In genomic region chr14:28661171-28661772, GRCh38 we compare ENCODE assay signal across 13 cellular contexts.
DNase-seq lines count a peak whose midpoint lies in the region; ATAC-seq and TF ChIP-seq lines count a peak whose summit lies in the region.
"Had no signal": no experiment of that assay in that cellular context is flagged by ENCODE, and none has a peak within 500 bp of the region (broad histone marks: within the 10 kb centered on the region; RNA-seq: fewer than 3 reads in every experiment).

No MANE protein-coding gene starts in this region.

- H3K27ac ChIP-seq in breast epithelium (no peak overlapping the region), esophagus muscularis mucosa (replicated peaks in 1 of 4) (no peak overlapping the region)
- H3K27ac ChIP-seq: vagina had no signal

- TF ChIP-seq EP300 in esophagus muscularis mucosa (IDR thresholded peaks at IDR 0.05): no peak

- no peaks in the 10 kb centered on the region for H3K4me1 ChIP-seq in breast epithelium
- peaks cover 17% of the 10 kb centered on the region for H3K4me1 ChIP-seq in iPS-15b (ENCODE audit: control insufficient read depth, insufficient read depth, low read length)
- H3K4me1 ChIP-seq in esophagus muscularis mucosa: no peaks in the 10 kb centered on the region
- H3K4me1 ChIP-seq: vagina had no signal

- H3K4me1 Mint-ChIP-seq in MCF 10A (ENCODE audit: insufficient read depth, unreplicated experiment): peaks cover 24% of the 10 kb centered on the region
- H3K4me1 Mint-ChIP-seq in type B pancreatic cell (ENCODE audit: unreplicated experiment): no peaks in the 10 kb centered on the region
- H3K4me1 Mint-ChIP-seq in effector memory CD8-positive, alpha-beta T cell (ENCODE audit: low read depth in 2 of 2): no peaks in the 10 kb centered on the region
- H3K4me1 Mint-ChIP-seq: brain had no signal

- no peak overlapping the region for H3K4me3 Mint-ChIP-seq in MCF 10A (ENCODE audit: unreplicated experiment)
- H3K4me3 Mint-ChIP-seq in type B pancreatic cell: no peak overlapping the region
- H3K4me3 Mint-ChIP-seq in effector memory CD8-positive, alpha-beta T cell: no peak overlapping the region
- H3K4me3 Mint-ChIP-seq: brain had no signal

- H3K27ac Mint-ChIP-seq in MCF 10A (ENCODE audit: low read depth, unreplicated experiment): peak overlapping the region; percentile 81
- peak overlapping the region; percentile 64 for H3K27ac Mint-ChIP-seq in type B pancreatic cell
- H3K27ac Mint-ChIP-seq in effector memory CD8-positive, alpha-beta T cell: no peak overlapping the region
- H3K27ac Mint-ChIP-seq: brain had no signal

- DNase-seq in MCF 10A (ENCODE audit: unreplicated experiment) (peak; percentile 55), breast epithelium (ENCODE audit: low spot score in 2 of 2) (no peak), astrocyte of the hippocampus (ENCODE audit: low read depth, low spot score) (peak; percentile 96), type B pancreatic cell (ENCODE audit: extremely low spot score, unreplicated experiment) (no peak), esophagus muscularis mucosa (ENCODE audit: extremely low spot score) (no peak)
- no peak for DNase-seq in effector memory CD8-positive, alpha-beta T cell
- DNase-seq: GDM1, NCI-H187 treated with DMSO at 0.1 percent for 48 hours had no signal

- H3K36me3 ChIP-seq in breast epithelium (no peaks in the 10 kb centered on the region), iPS-15b (ENCODE audit: control insufficient read depth, insufficient read depth, low read length) (no peaks in the 10 kb centered on the region), esophagus muscularis mucosa (no peaks in the 10 kb centered on the region)
- H3K36me3 ChIP-seq: vagina had no signal

- H3K27me3 ChIP-seq in breast epithelium: no peaks in the 10 kb centered on the region
- H3K27me3 ChIP-seq in iPS-15b (ENCODE audit: control insufficient read depth, insufficient read depth, low read length): no peaks in the 10 kb centered on the region
- H3K27me3 ChIP-seq in esophagus muscularis mucosa: no peaks in the 10 kb centered on the region
- H3K27me3 ChIP-seq: vagina had no signal

- POLR2A ChIA-PET in MCF 10A (lab: Yijun Ruan, JAX): no interaction called here

- CTCF ChIA-PET in MCF 10A (lab: Yijun Ruan, JAX): no interaction called here

- TF ChIP-seq CTCF in MCF 10A (IDR thresholded peaks at IDR 0.05; ENCODE audit: unreplicated experiment) (no peak), breast epithelium (IDR thresholded peaks at IDR 0.05) (no peak), type B pancreatic cell (conservative IDR thresholded peaks at IDR 0.05) (no peak), esophagus muscularis mucosa (IDR thresholded peaks at IDR 0.05) (no peak)

- WGBS in esophagus muscularis mucosa: 55% methylated on average over 5 of the region's 5 CpGs

- TF ChIP-seq POLR2A in breast epithelium (IDR thresholded peaks at IDR 0.05) (no peak), esophagus muscularis mucosa (IDR thresholded peaks at IDR 0.05; ENCODE audit: low read depth) (no peak)

- no peaks in the 10 kb centered on the region for H3K9me3 Mint-ChIP-seq in MCF 10A (ENCODE audit: unreplicated experiment)
- H3K9me3 Mint-ChIP-seq in type B pancreatic cell: no peaks in the 10 kb centered on the region
- H3K9me3 Mint-ChIP-seq in effector memory CD8-positive, alpha-beta T cell: peaks cover 0 to 2% of the 10 kb centered on the region in 2 donors
- H3K9me3 Mint-ChIP-seq: brain had no signal

- H3K4me3 ChIP-seq in breast epithelium: no peak overlapping the region
- H3K4me3 ChIP-seq in iPS-15b (ENCODE audit: low read depth, low read length): peak overlapping the region; percentile 19
- no peak overlapping the region for H3K4me3 ChIP-seq in esophagus muscularis mucosa
- H3K4me3 ChIP-seq: vagina had no signal

- H3K9me3 ChIP-seq in breast epithelium (no peaks in the 10 kb centered on the region), iPS-15b (ENCODE audit: control insufficient read depth, insufficient read depth, low read length) (no peaks in the 10 kb centered on the region), esophagus muscularis mucosa (no peaks in the 10 kb centered on the region)
- H3K9me3 ChIP-seq: vagina had no signal

- H3K36me3 Mint-ChIP-seq in MCF 10A (ENCODE audit: insufficient read depth, unreplicated experiment) (no peaks in the 10 kb centered on the region), type B pancreatic cell (no peaks in the 10 kb centered on the region)
- peaks cover under 1% of the 10 kb centered on the region for H3K36me3 Mint-ChIP-seq in effector memory CD8-positive, alpha-beta T cell (ENCODE audit: insufficient read depth)
- H3K36me3 Mint-ChIP-seq: brain had no signal

- no peaks in the 10 kb centered on the region for H3K27me3 Mint-ChIP-seq in MCF 10A (ENCODE audit: insufficient read depth, unreplicated experiment)
- H3K27me3 Mint-ChIP-seq in type B pancreatic cell: no peaks in the 10 kb centered on the region
- no peaks in the 10 kb centered on the region for H3K27me3 Mint-ChIP-seq in effector memory CD8-positive, alpha-beta T cell
- H3K27me3 Mint-ChIP-seq: brain had no signal

- no peak for ATAC-seq in HG03025 (IDR thresholded peaks at IDR 0.05; ENCODE audit: low FRiP score, unreplicated experiment)
- no peak for ATAC-seq in effector memory CD8-positive, alpha-beta T cell (replicated peaks)
- ATAC-seq: sciatic nerve had no signal

- H3K9ac ChIP-seq in iPS-15b (ENCODE audit: low read depth, low read length): no peak overlapping the region

- intact Hi-C loops in MCF 10A (cut with micrococcal nuclease) (no loop called here), breast epithelium (cut with DNase I; ENCODE audit: low total_unique reads) (no loop called here), esophagus muscularis mucosa (cut with DNase I) (no loop called here)

- BruUV-seq in MCF 10A (replicated peaks; lab: Mats Ljungman, UMichigan): no TSS peak

Comparison
In these comparisons a context has a peak if more than half of its experiments do, and no peak if none do; other contexts are left out.
1. DNase-seq: peak in MCF 10A (single experiment) and astrocyte of the hippocampus (single experiment); none in breast epithelium (0 of 2), type B pancreatic cell (single experiment), effector memory CD8-positive, alpha-beta T cell (0 of 3) and esophagus muscularis mucosa (single experiment).
2. H3K27ac Mint-ChIP-seq: peak in MCF 10A (single experiment) and type B pancreatic cell (single experiment); none in effector memory CD8-positive, alpha-beta T cell (0 of 2).